Comparison of ENCODE assay signal across 21 cellular contexts in genomic region chr9:123107639-123108285, GRCh38.
DNase-seq lines count a peak whose midpoint lies in the region; ATAC-seq and TF ChIP-seq lines count a peak whose summit lies in the region.
"Had no signal": no experiment of that assay in that cellular context is flagged by ENCODE, and none has a peak within 500 bp of the region (broad histone marks: within the 10 kb centered on the region; RNA-seq: fewer than 3 reads in every experiment).

No MANE protein-coding gene starts in this region.

- intact Hi-C loops in activated B cell treated with CpG ODN at 0.5 μM for 24 hours (cut with micrococcal nuclease), result no loop called here
- intact Hi-C loops in naive thymus-derived CD4-positive, alpha-beta T cell (cut with micrococcal nuclease), result loop anchor here in 1 of 2 donors (10.0 kb wide), 1 partner anchor 117 kb away; no protein-coding TSS in a partner anchor

- H3K36me3 ChIP-seq in naive thymus-derived CD4-positive, alpha-beta T cell (ENCODE audit: control insufficient read depth in 2 of 3, insufficient read depth in 3 of 3, low read length in 3 of 3), result peaks cover 0 to 61% (median 4%) of the 10 kb centered on the region in 3 experiments

- peaks cover 13% of the 10 kb centered on the region for H3K4me1 Mint-ChIP-seq in activated B cell treated with CpG ODN at 0.5 μM for 24 hours
- H3K4me1 Mint-ChIP-seq in nephron progenitor cell, result peaks cover 18% of the 10 kb centered on the region
- peaks cover 12 to 25% (median 19%) of the 10 kb centered on the region in 7 donors for H3K4me1 Mint-ChIP-seq in naive thymus-derived CD4-positive, alpha-beta T cell

- no peaks in the 10 kb centered on the region for H3K9me3 ChIP-seq in naive thymus-derived CD4-positive, alpha-beta T cell (ENCODE audit: control insufficient read depth in 2 of 3, low read length in 3 of 3)
- H3K9me3 ChIP-seq: body of pancreas, tibial artery had no signal

- POLR2A ChIA-PET in activated B cell treated with CpG ODN at 0.5 μM for 24 hours (lab: Charles Lee), result interaction anchor here (1.0 kb wide), 1 partner anchor 10 kb away, joined by 3 read pairs; no protein-coding TSS in a partner anchor
- POLR2A ChIA-PET in naive thymus-derived CD4-positive, alpha-beta T cell (lab: Charles Lee), result no interaction called here

- peaks cover 88% of the 10 kb centered on the region for H3K36me3 Mint-ChIP-seq in activated B cell treated with CpG ODN at 0.5 μM for 24 hours (ENCODE audit: low read depth)
- peaks cover 26% of the 10 kb centered on the region for H3K36me3 Mint-ChIP-seq in nephron progenitor cell (ENCODE audit: low read depth)
- H3K36me3 Mint-ChIP-seq in naive thymus-derived CD4-positive, alpha-beta T cell, result peaks cover 0 to 12% (median 3%) of the 10 kb centered on the region in 5 donors

- H3K27me3 ChIP-seq in naive thymus-derived CD4-positive, alpha-beta T cell (ENCODE audit: control insufficient read depth in 2 of 2, insufficient read depth in 2 of 2, low read length in 2 of 2), result no peaks in the 10 kb centered on the region
- H3K27me3 ChIP-seq: body of pancreas, tibial artery had no signal

- TF ChIP-seq POLR2A in GM19193 (IDR thresholded peaks at IDR 0.05; ENCODE audit: extremely low read depth, insufficient read depth, insufficient read length), result peak; percentile 23

- DNase-seq in activated B cell treated with CpG ODN at 0.5 μM for 24 hours (no peak), nephron progenitor cell (no peak)
- no peak for DNase-seq in naive thymus-derived CD4-positive, alpha-beta T cell
- DNase-seq in activated CD4-positive, alpha-beta T cell treated with anti-CD3 and anti-CD28 coated beads for 4 hours, result no peak
- DNase-seq: activated CD8-positive, alpha-beta T cell treated with anti-CD3 and anti-CD28 coated beads for 36 hours; activated naive CD4-positive, alpha-beta T cell treated with anti-CD3 and anti-CD28 coated beads, Interleukin-2, amount 50 U/mL, for 16 hours; body of pancreas; CD4-positive, alpha-beta T cell; effector memory CD4-positive, alpha-beta T cell; GF-D8; IMR-90; kidney glomerular epithelial cell; PC-9; SIG-M5; stimulated activated CD4-positive, alpha-beta T cell treated with anti-CD3 and anti-CD28 coated beads, Interleukin-15, amount 100 ng/mL, for 24 hours; T-helper 1 cell; tibial artery had no signal

- H3K9me3 Mint-ChIP-seq in activated B cell treated with CpG ODN at 0.5 μM for 24 hours (no peaks in the 10 kb centered on the region), nephron progenitor cell (no peaks in the 10 kb centered on the region)
- peaks cover 0 to 2% (median 0%) of the 10 kb centered on the region in 11 donors for H3K9me3 Mint-ChIP-seq in naive thymus-derived CD4-positive, alpha-beta T cell
- H3K9me3 Mint-ChIP-seq: activated CD8-positive, alpha-beta T cell treated with anti-CD3 and anti-CD28 coated beads for 36 hours; CD4-positive, alpha-beta T cell had no signal

- CTCF ChIA-PET in activated B cell treated with CpG ODN at 0.5 μM for 24 hours (lab: Charles Lee), result interaction anchor here (1.9 to 6.9 kb wide), 2 partner anchors 25 to 242 kb away, joined by 4 to 62 read pairs; no protein-coding TSS in a partner anchor
- CTCF ChIA-PET in naive thymus-derived CD4-positive, alpha-beta T cell (lab: Charles Lee), result no interaction called here

- H3K4me1 ChIP-seq in naive thymus-derived CD4-positive, alpha-beta T cell (ENCODE audit: control insufficient read depth in 2 of 2, insufficient read depth in 2 of 2, low read length in 2 of 2), result peaks cover 0 to 7% of the 10 kb centered on the region in 2 donors

- H3K27ac Mint-ChIP-seq in activated B cell treated with CpG ODN at 0.5 μM for 24 hours (peak overlapping the region; percentile 65), nephron progenitor cell (peak overlapping the region; percentile 86)
- peak overlapping the region in 4 of 9 donors; percentile 23 to 78 (median 30) for H3K27ac Mint-ChIP-seq in naive thymus-derived CD4-positive, alpha-beta T cell

- TF ChIP-seq CTCF in GM12873 (IDR thresholded peaks at IDR 0.05; ENCODE audit: insufficient read depth, low read depth, low read length, missing control alignments) (peak; percentile 17), activated B cell treated with CpG ODN at 0.5 μM for 24 hours (IDR thresholded peaks at IDR 0.05) (no peak), nephron progenitor cell (IDR thresholded peaks at IDR 0.05) (no peak)

- no peaks in the 10 kb centered on the region for H3K27me3 Mint-ChIP-seq in activated B cell treated with CpG ODN at 0.5 μM for 24 hours
- no peaks in the 10 kb centered on the region for H3K27me3 Mint-ChIP-seq in nephron progenitor cell (ENCODE audit: low read depth, poor library complexity)
- H3K27me3 Mint-ChIP-seq in naive thymus-derived CD4-positive, alpha-beta T cell, result no peaks in the 10 kb centered on the region
- H3K27me3 Mint-ChIP-seq: activated CD8-positive, alpha-beta T cell treated with anti-CD3 and anti-CD28 coated beads for 36 hours; CD4-positive, alpha-beta T cell had no signal

- H3K4me3 ChIP-seq in naive thymus-derived CD4-positive, alpha-beta T cell (ENCODE audit: low read length), result no peak overlapping the region
- H3K4me3 ChIP-seq: body of pancreas, PC-9, tibial artery had no signal

- H3K4me3 Mint-ChIP-seq in activated B cell treated with CpG ODN at 0.5 μM for 24 hours (no peak overlapping the region), nephron progenitor cell (no peak overlapping the region)
- no peak overlapping the region for H3K4me3 Mint-ChIP-seq in naive thymus-derived CD4-positive, alpha-beta T cell
- H3K4me3 Mint-ChIP-seq: activated CD8-positive, alpha-beta T cell treated with anti-CD3 and anti-CD28 coated beads for 36 hours; CD4-positive, alpha-beta T cell had no signal

- no peak overlapping the region for H3K27ac ChIP-seq in naive thymus-derived CD4-positive, alpha-beta T cell (ENCODE audit: low read depth, low read length)
- H3K27ac ChIP-seq: body of pancreas, PC-9, tibial artery had no signal

- ATAC-seq in activated B cell treated with CpG ODN at 0.5 μM for 24 hours (ENCODE audit: low read depth) (no peak), GM21528 (IDR thresholded peaks at IDR 0.05; ENCODE audit: low FRiP score, unreplicated experiment) (no peak)
- ATAC-seq in naive thymus-derived CD4-positive, alpha-beta T cell, result no peak
- ATAC-seq: activated CD8-positive, alpha-beta T cell treated with anti-CD3 and anti-CD28 coated beads for 36 hours; body of pancreas; sciatic nerve had no signal
